In the genomic region with DNA sequence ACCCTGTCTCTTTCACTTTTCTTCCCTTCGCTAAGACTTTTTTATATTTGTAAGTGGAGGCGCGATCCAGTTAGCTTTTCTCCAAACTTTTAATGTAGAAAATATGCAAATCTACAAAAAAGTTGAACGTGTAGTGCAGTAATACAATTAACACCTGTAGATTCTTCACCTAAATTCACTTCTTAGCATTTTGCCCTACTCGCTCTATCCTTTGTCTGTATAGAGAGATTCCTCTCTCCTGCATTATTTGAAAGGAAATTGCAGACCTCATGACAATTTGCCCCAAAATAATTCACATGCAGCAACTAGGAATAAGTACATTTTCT, we compare ENCODE assay signal across 8 cellular contexts. TPM values are rescaled to one million over a fixed set of nuclear protein-coding genes. Genes with fewer than 3 reads are reported as not detected.
A peak's percentile ranks its signal among the peaks of the same experiment; 100 is the strongest.
DNase-seq lines count a peak whose midpoint lies in the region; ATAC-seq and TF ChIP-seq lines count a peak whose summit lies in the region.

No MANE protein-coding gene starts in this region.

- H3K4me1 ChIP-seq in left ventricle myocardium inferior = peaks cover 33% of the 10 kb centered on the region
- peaks cover 4 to 14% of the 10 kb centered on the region in 2 donors for H3K4me1 ChIP-seq in muscle layer of duodenum (ENCODE audit: control insufficient read depth in 1 of 2, insufficient read depth in 2 of 2, low read length in 2 of 2)

- H3K27me3 ChIP-seq in left ventricle myocardium inferior (ENCODE audit: low read depth) = peaks cover 26% of the 10 kb centered on the region
- H3K27me3 ChIP-seq in muscle layer of duodenum (ENCODE audit: low read depth, low read length) = no peaks in the 10 kb centered on the region

- DNase-seq in left ventricle myocardium inferior = no peak
- DNase-seq in left ventricle myocardium superior = no peak
- DNase-seq in coronary artery (ENCODE audit: low spot score) = no peak

- H3K4me3 ChIP-seq in left ventricle myocardium inferior (peak overlapping the region; percentile 70), coronary artery (peak overlapping the region; percentile 84), muscle layer of duodenum (ENCODE audit: low read depth in 1 of 2, low read length in 2 of 2) (peak overlapping the region; percentile 76 to 77)

- ATAC-seq in left ventricle myocardium superior (no peak), GM21717 (IDR thresholded peaks at IDR 0.05; ENCODE audit: unreplicated experiment) (no peak), GM19395 (IDR thresholded peaks at IDR 0.05; ENCODE audit: unreplicated experiment) (no peak), HG03460 (IDR thresholded peaks at IDR 0.05; ENCODE audit: unreplicated experiment) (no peak), HG03520 (IDR thresholded peaks at IDR 0.05; ENCODE audit: unreplicated experiment) (no peak)

- no peak for TF ChIP-seq CTCF in left ventricle myocardium inferior (IDR thresholded peaks at IDR 0.05; ENCODE audit: borderline replicate concordance)
- TF ChIP-seq CTCF in coronary artery (IDR thresholded peaks at IDR 0.05) = no peak

- H3K36me3 ChIP-seq in left ventricle myocardium inferior (no peaks in the 10 kb centered on the region), muscle layer of duodenum (ENCODE audit: control insufficient read depth in 1 of 2, insufficient read depth in 2 of 2, low read length in 2 of 2) (no peaks in the 10 kb centered on the region)

- no peaks in the 10 kb centered on the region for H3K9me3 ChIP-seq in left ventricle myocardium inferior (replicated peaks)
- no peaks in the 10 kb centered on the region for H3K9me3 ChIP-seq in muscle layer of duodenum (ENCODE audit: control insufficient read depth in 1 of 2, low read length in 2 of 2)

- H3K27ac ChIP-seq in left ventricle myocardium inferior (replicated peaks) (no peak overlapping the region), coronary artery (no peak overlapping the region), muscle layer of duodenum (ENCODE audit: low read length) (no peak overlapping the region)

- intact Hi-C loops in left ventricle myocardium inferior (cut with micrococcal nuclease) = no loop called here
- intact Hi-C loops in left ventricle myocardium superior (cut with micrococcal nuclease) = no loop called here

RNA-seq across cellular contexts. Expression of gene FGFBP3, which starts 21.4 kb away (rescaled TPM):
- total RNA-seq in left ventricle myocardium inferior = 0.22 TPM
- total RNA-seq in left ventricle myocardium superior = 0.27 TPM

RNA-seq across cellular contexts. Expression of gene BTAF1, which starts 35.7 kb away (rescaled TPM):
- total RNA-seq in left ventricle myocardium inferior = 11.7 TPM
- total RNA-seq in left ventricle myocardium superior = 13.1 TPM
